1 cellular context compared by ENCODE assay signal in the genomic region with DNA sequence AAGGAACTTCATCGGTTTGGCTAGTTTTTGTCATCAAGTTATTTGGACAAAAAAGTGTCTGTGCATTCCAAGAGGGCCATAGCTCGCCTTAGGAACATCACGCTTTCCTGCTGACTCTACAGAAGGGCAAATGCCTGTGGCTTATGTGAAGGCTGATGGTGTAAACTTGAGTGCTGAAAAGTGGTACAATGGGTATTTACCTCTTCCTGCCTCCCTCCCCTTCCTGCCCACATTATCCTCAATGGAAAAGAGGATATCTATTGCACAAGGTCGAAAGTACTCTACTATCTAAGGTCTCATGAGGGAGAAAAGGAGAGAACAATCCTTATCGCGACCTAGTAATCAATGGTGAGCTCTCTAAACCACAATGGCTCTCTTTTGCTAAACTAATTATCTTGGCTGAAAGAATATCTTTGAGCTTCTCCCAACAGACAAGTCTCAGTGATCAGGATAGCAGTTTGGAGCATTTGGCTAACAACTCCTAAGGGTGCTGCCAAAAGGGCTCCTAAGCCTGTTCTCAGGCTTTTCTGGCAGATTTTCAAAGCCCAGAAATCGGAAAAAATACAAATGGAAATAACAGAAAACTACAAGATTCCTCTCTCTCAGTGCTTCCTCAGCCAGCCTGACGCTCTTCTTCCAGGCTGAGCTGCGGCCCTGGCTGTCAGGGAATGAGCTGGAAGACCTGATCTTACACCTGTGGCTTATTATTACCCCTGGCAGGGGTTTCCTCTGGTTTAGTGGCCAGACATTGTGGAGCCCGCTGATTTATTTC.
TF ChIP-seq lines count a peak whose summit lies in the region.

No MANE protein-coding gene starts in this region.

TF ChIP-seq in HepG2, 621 proteins besides CTCF, POLR2A, EP300 and RAD21 (continued from another document and continues in another):
- TF ChIP-seq, protein P1, sequence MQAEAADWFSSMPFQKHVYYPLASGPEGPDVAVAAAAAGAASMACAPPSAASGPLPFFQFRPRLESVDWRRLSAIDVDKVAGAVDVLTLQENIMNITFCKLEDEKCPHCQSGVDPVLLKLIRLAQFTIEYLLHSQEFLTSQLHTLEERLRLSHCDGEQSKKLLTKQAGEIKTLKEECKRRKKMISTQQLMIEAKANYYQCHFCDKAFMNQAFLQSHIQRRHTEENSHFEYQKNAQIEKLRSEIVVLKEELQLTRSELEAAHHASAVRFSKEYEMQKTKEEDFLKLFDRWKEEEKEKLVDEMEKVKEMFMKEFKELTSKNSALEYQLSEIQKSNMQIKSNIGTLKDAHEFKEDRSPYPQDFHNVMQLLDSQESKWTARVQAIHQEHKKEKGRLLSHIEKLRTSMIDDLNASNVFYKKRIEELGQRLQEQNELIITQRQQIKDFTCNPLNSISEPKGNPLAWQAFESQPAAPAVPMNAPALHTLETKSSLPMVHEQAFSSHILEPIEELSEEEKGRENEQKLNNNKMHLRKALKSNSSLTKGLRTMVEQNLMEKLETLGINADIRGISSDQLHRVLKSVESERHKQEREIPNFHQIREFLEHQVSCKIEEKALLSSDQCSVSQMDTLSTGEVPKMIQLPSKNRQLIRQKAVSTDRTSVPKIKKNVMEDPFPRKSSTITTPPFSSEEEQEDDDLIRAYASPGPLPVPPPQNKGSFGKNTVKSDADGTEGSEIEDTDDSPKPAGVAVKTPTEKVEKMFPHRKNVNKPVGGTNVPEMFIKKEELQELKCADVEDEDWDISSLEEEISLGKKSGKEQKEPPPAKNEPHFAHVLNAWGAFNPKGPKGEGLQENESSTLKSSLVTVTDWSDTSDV (CRISPR knock-in tag; IDR thresholded peaks at IDR 0.05): no peak
- no peak for TF ChIP-seq CC2D1A (CRISPR knock-in tag; IDR thresholded peaks at IDR 0.05)
- TF ChIP-seq, protein P2, sequence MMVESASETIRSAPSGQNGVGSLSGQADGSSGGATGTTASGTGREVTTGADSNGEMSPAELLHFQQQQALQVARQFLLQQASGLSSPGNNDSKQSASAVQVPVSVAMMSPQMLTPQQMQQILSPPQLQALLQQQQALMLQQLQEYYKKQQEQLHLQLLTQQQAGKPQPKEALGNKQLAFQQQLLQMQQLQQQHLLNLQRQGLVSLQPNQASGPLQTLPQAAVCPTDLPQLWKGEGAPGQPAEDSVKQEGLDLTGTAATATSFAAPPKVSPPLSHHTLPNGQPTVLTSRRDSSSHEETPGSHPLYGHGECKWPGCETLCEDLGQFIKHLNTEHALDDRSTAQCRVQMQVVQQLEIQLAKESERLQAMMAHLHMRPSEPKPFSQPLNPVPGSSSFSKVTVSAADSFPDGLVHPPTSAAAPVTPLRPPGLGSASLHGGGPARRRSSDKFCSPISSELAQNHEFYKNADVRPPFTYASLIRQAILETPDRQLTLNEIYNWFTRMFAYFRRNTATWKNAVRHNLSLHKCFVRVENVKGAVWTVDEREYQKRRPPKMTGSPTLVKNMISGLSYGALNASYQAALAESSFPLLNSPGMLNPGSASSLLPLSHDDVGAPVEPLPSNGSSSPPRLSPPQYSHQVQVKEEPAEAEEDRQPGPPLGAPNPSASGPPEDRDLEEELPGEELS (CRISPR knock-in tag; IDR thresholded peaks at IDR 0.05): peak; percentile 94
- no peak for TF ChIP-seq ZNF567 (CRISPR knock-in tag; IDR thresholded peaks at IDR 0.05; ENCODE audit: borderline replicate concordance)
- TF ChIP-seq ZNF251 (CRISPR knock-in tag; IDR thresholded peaks at IDR 0.05): no peak
- TF ChIP-seq CREM (IDR thresholded peaks at IDR 0.05): peak; percentile 66
- TF ChIP-seq CREM (CRISPR knock-in tag; IDR thresholded peaks at IDR 0.05): no peak
- TF ChIP-seq HNRNPL (IDR thresholded peaks at IDR 0.05; ENCODE audit: low read depth, low read length): no peak
- TF ChIP-seq, protein P3, sequence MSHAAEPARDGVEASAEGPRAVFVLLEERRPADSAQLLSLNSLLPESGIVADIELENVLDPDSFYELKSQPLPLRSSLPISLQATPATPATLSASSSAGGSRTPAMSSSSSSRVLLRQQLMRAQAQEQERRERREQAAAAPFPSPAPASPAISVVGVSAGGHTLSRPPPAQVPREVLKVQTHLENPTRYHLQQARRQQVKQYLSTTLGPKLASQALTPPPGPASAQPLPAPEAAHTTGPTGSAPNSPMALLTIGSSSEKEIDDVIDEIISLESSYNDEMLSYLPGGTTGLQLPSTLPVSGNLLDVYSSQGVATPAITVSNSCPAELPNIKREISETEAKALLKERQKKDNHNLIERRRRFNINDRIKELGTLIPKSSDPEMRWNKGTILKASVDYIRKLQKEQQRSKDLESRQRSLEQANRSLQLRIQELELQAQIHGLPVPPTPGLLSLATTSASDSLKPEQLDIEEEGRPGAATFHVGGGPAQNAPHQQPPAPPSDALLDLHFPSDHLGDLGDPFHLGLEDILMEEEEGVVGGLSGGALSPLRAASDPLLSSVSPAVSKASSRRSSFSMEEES (CRISPR knock-in tag; IDR thresholded peaks at IDR 0.05): peak; percentile 61; the same call in 1 of the 2 replicates
- TF ChIP-seq FOXA3 (CRISPR knock-in tag; IDR thresholded peaks at IDR 0.05): peak; percentile 77
- no peak for TF ChIP-seq ATF7-NPFF (CRISPR knock-in tag; IDR thresholded peaks at IDR 0.05; ENCODE audit: low read depth)
- TF ChIP-seq ZNF329 (CRISPR knock-in tag; IDR thresholded peaks at IDR 0.05; ENCODE audit: low read depth): no peak
- TF ChIP-seq ZNF207 (IDR thresholded peaks at IDR 0.05; ENCODE audit: borderline replicate concordance): no peak
- TF ChIP-seq KLF11 (CRISPR knock-in tag; IDR thresholded peaks at IDR 0.05): no peak
- no peak for TF ChIP-seq XRCC5 (optimal IDR thresholded peaks at IDR 0.05; ENCODE audit: low read length)
- peak; percentile 93 for TF ChIP-seq SOX5 (CRISPR knock-in tag; IDR thresholded peaks at IDR 0.05; ENCODE audit: borderline replicate concordance)
- TF ChIP-seq ELF3 (CRISPR knock-in tag; IDR thresholded peaks at IDR 0.05): peak; percentile 78
- no peak for TF ChIP-seq ARNTL (CRISPR knock-in tag; IDR thresholded peaks at IDR 0.05)
- peak; percentile 88 for TF ChIP-seq ETV5 (CRISPR knock-in tag; IDR thresholded peaks at IDR 0.05; ENCODE audit: borderline replicate concordance)
- TF ChIP-seq ATAD3A (CRISPR knock-in tag; IDR thresholded peaks at IDR 0.05): no peak
- no peak for TF ChIP-seq JUN (CRISPR knock-in tag; IDR thresholded peaks at IDR 0.05)
- TF ChIP-seq PCBP2 (optimal IDR thresholded peaks at IDR 0.05; ENCODE audit: low read depth, low read length, poor library complexity, severe bottlenecking): no peak
- TF ChIP-seq ZC3H4 (CRISPR knock-in tag; IDR thresholded peaks at IDR 0.05; ENCODE audit: borderline replicate concordance): no peak
- TF ChIP-seq, protein P4, sequence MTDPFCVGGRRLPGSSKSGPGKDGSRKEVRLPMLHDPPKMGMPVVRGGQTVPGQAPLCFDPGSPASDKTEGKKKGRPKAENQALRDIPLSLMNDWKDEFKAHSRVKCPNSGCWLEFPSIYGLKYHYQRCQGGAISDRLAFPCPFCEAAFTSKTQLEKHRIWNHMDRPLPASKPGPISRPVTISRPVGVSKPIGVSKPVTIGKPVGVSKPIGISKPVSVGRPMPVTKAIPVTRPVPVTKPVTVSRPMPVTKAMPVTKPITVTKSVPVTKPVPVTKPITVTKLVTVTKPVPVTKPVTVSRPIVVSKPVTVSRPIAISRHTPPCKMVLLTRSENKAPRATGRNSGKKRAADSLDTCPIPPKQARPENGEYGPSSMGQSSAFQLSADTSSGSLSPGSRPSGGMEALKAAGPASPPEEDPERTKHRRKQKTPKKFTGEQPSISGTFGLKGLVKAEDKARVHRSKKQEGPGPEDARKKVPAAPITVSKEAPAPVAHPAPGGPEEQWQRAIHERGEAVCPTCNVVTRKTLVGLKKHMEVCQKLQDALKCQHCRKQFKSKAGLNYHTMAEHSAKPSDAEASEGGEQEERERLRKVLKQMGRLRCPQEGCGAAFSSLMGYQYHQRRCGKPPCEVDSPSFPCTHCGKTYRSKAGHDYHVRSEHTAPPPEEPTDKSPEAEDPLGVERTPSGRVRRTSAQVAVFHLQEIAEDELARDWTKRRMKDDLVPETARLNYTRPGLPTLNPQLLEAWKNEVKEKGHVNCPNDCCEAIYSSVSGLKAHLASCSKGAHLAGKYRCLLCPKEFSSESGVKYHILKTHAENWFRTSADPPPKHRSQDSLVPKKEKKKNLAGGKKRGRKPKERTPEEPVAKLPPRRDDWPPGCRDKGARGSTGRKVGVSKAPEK (CRISPR knock-in tag; IDR thresholded peaks at IDR 0.05; ENCODE audit: borderline replicate concordance): no peak
- TF ChIP-seq U2AF1 (optimal IDR thresholded peaks at IDR 0.05; ENCODE audit: low read depth, low read length): no peak
- no peak for TF ChIP-seq ZNF205 (CRISPR knock-in tag; IDR thresholded peaks at IDR 0.05)
- TF ChIP-seq MYNN (CRISPR knock-in tag; IDR thresholded peaks at IDR 0.05; ENCODE audit: low read depth): no peak
- no peak for TF ChIP-seq ZNF441 (CRISPR knock-in tag; IDR thresholded peaks at IDR 0.05; ENCODE audit: borderline replicate concordance)
- TF ChIP-seq CBX2 (IDR thresholded peaks at IDR 0.05; ENCODE audit: low read depth, low read length): no peak
- no peak for TF ChIP-seq CBX2 (CRISPR knock-in tag; IDR thresholded peaks at IDR 0.05; ENCODE audit: low read depth)
- TF ChIP-seq ELF1 (CRISPR knock-in tag; IDR thresholded peaks at IDR 0.05): 0 out of 2 replicates have a peak, but pooled peaks have one; percentile 10
- TF ChIP-seq ZFY (CRISPR knock-in tag; IDR thresholded peaks at IDR 0.05): no peak
- no peak for TF ChIP-seq KLF13 (CRISPR knock-in tag; IDR thresholded peaks at IDR 0.05)
- no peak for TF ChIP-seq ZNF672 (CRISPR knock-in tag; IDR thresholded peaks at IDR 0.05)
- TF ChIP-seq, protein P5, sequence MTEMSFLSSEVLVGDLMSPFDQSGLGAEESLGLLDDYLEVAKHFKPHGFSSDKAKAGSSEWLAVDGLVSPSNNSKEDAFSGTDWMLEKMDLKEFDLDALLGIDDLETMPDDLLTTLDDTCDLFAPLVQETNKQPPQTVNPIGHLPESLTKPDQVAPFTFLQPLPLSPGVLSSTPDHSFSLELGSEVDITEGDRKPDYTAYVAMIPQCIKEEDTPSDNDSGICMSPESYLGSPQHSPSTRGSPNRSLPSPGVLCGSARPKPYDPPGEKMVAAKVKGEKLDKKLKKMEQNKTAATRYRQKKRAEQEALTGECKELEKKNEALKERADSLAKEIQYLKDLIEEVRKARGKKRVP (CRISPR knock-in tag; IDR thresholded peaks at IDR 0.05): peak in 1 of 2 experiments; percentile 12; a peak in 1 of 4 replicates
- TF ChIP-seq SAP130 (CRISPR knock-in tag; IDR thresholded peaks at IDR 0.05; ENCODE audit: low read depth): peak; percentile 65
- TF ChIP-seq RBFOX2 (IDR thresholded peaks at IDR 0.05; ENCODE audit: low read depth, low read length): peak; percentile 61
- TF ChIP-seq ZNF460 (CRISPR knock-in tag; IDR thresholded peaks at IDR 0.05; ENCODE audit: borderline replicate concordance): no peak
- TF ChIP-seq, protein P6, sequence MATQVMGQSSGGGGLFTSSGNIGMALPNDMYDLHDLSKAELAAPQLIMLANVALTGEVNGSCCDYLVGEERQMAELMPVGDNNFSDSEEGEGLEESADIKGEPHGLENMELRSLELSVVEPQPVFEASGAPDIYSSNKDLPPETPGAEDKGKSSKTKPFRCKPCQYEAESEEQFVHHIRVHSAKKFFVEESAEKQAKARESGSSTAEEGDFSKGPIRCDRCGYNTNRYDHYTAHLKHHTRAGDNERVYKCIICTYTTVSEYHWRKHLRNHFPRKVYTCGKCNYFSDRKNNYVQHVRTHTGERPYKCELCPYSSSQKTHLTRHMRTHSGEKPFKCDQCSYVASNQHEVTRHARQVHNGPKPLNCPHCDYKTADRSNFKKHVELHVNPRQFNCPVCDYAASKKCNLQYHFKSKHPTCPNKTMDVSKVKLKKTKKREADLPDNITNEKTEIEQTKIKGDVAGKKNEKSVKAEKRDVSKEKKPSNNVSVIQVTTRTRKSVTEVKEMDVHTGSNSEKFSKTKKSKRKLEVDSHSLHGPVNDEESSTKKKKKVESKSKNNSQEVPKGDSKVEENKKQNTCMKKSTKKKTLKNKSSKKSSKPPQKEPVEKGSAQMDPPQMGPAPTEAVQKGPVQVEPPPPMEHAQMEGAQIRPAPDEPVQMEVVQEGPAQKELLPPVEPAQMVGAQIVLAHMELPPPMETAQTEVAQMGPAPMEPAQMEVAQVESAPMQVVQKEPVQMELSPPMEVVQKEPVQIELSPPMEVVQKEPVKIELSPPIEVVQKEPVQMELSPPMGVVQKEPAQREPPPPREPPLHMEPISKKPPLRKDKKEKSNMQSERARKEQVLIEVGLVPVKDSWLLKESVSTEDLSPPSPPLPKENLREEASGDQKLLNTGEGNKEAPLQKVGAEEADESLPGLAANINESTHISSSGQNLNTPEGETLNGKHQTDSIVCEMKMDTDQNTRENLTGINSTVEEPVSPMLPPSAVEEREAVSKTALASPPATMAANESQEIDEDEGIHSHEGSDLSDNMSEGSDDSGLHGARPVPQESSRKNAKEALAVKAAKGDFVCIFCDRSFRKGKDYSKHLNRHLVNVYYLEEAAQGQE (IDR thresholded peaks at IDR 0.05; ENCODE audit: borderline replicate concordance in 1 of 2, low read depth in 1 of 2, low read length in 2 of 2): peak in 1 of 2 experiments; percentile 52; a peak in 1 of 4 replicates
- TF ChIP-seq ZNF20 (CRISPR knock-in tag; IDR thresholded peaks at IDR 0.05): peak; percentile 59; the same call in 1 of the 2 replicates
- TF ChIP-seq FOXJ3 (CRISPR knock-in tag; IDR thresholded peaks at IDR 0.05; ENCODE audit: borderline replicate concordance): no peak; the same call in 1 of the 2 replicates
- TF ChIP-seq ZSCAN22 (CRISPR knock-in tag; IDR thresholded peaks at IDR 0.05): no peak
- TF ChIP-seq ISL2 (CRISPR knock-in tag; IDR thresholded peaks at IDR 0.05): peak; percentile 74
- no peak for TF ChIP-seq ZNF431 (CRISPR knock-in tag; IDR thresholded peaks at IDR 0.05; ENCODE audit: borderline replicate concordance, low read depth)
- no peak for TF ChIP-seq KAT2B (IDR thresholded peaks at IDR 0.05; ENCODE audit: borderline replicate concordance, low read depth, low read length)
- TF ChIP-seq MAFK (conservative IDR thresholded peaks at IDR 0.05 in 1 of 2, IDR thresholded peaks at IDR 0.05 in 1 of 2; ENCODE audit: low read length in 2 of 2): peak in 1 of 2 experiments; percentile 51; a peak in 3 of 4 replicates
- TF ChIP-seq TCF7 (IDR thresholded peaks at IDR 0.05; ENCODE audit: low read depth): peak; percentile 62
- no peak for TF ChIP-seq SMARCE1 (IDR thresholded peaks at IDR 0.05; ENCODE audit: borderline replicate concordance)
- TF ChIP-seq NFYC (CRISPR knock-in tag; IDR thresholded peaks at IDR 0.05): no peak; the same call in 1 of the 2 replicates
- TF ChIP-seq NCOA2 (CRISPR knock-in tag; IDR thresholded peaks at IDR 0.05): peak; percentile 83
- no peak for TF ChIP-seq ZNF333 (CRISPR knock-in tag; IDR thresholded peaks at IDR 0.05; ENCODE audit: borderline replicate concordance)
- TF ChIP-seq ZNF12 (CRISPR knock-in tag; IDR thresholded peaks at IDR 0.05): no peak
- TF ChIP-seq, protein P7, sequence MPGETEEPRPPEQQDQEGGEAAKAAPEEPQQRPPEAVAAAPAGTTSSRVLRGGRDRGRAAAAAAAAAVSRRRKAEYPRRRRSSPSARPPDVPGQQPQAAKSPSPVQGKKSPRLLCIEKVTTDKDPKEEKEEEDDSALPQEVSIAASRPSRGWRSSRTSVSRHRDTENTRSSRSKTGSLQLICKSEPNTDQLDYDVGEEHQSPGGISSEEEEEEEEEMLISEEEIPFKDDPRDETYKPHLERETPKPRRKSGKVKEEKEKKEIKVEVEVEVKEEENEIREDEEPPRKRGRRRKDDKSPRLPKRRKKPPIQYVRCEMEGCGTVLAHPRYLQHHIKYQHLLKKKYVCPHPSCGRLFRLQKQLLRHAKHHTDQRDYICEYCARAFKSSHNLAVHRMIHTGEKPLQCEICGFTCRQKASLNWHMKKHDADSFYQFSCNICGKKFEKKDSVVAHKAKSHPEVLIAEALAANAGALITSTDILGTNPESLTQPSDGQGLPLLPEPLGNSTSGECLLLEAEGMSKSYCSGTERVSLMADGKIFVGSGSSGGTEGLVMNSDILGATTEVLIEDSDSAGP (CRISPR knock-in tag; IDR thresholded peaks at IDR 0.05; ENCODE audit: borderline replicate concordance): no peak; the same call in 1 of the 2 replicates
